Comparison of ENCODE assay signal across 19 cellular contexts in the genomic region with DNA sequence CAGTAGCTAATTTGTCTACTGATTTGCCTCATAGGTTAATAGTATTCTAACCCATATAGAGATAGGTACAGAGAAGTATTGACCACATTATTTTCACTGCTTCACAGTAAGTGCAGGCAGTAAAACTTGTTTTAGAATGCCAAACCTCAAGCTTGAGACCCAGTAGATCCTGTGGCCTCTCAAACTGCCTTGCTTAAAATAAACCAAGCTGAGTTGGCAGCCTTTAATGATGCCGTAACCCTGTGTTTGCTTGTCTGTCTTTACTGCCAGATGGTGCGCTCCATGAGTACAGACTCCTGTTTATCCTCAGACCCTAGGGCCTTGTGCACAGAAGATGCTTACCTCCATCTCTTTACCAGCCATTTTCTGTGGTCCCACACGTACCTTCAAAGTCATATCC. TPM values are rescaled to one million over a fixed set of nuclear protein-coding genes. Genes with fewer than 3 reads are reported as not detected.
DNase-seq lines count a peak whose midpoint lies in the region; ATAC-seq, FAIRE-seq and TF ChIP-seq lines count a peak whose summit lies in the region.
"Had no signal": no experiment of that assay in that cellular context is flagged by ENCODE, and none has a peak within 500 bp of the region (broad histone marks: within the 10 kb centered on the region; RNA-seq: fewer than 3 reads in every experiment).

No MANE protein-coding gene starts in this region.

- peak; percentile 58 for DNase-seq in NCI-H82 (lab: John Stamatoyannopoulos, UW)
- no peak for DNase-seq in NCI-H82 treated with DMSO at 0.1 percent for 48 hours (lab: John Stamatoyannopoulos, UW; ENCODE audit: unreplicated experiment)
- peak; percentile 91 for DNase-seq in NCI-H69 (lab: John Stamatoyannopoulos, UW)
- DNase-seq in heart right ventricle: peak in 1 of 2 donors; percentile 21
- DNase-seq in Peyer's patch: no peak
- no peak for DNase-seq in dermis blood vessel endothelial cell
- no peak for DNase-seq in NCI-H226
- DNase-seq in GM12892 (ENCODE audit: insufficient read length): no peak
- DNase-seq: activated naive CD4-positive, alpha-beta T cell treated with anti-CD3 and anti-CD28 coated beads, Interleukin-2, amount 50 U/mL, for 16 hours; cortex of kidney; DMS53; H7; immature natural killer cell; KG1; mammary epithelial cell; NCI-H187; stimulated activated naive B cell treated with anti-CD40 and anti-IgM and Interleukin-4, amounts not matched to agents 10 μg/mL and 1 μg/mL and 100 μg/mL, for 72 hours; trophoblast cell had no signal

- ATAC-seq in heart right ventricle: peak; percentile 71 to 88 (median 80)
- ATAC-seq: A549; stimulated activated naive B cell treated with anti-CD40 and anti-IgM and Interleukin-4, amounts not matched to agents 10 μg/mL and 1 μg/mL and 100 μg/mL, for 72 hours had no signal

- H3K4me1 ChIP-seq in heart right ventricle (peaks cover 0 to 26% (median 18%) of the 10 kb centered on the region in 9 donors), Peyer's patch (no peaks in the 10 kb centered on the region)
- H3K4me1 ChIP-seq: A549 had no signal

- no peak for FAIRE-seq in GM12892 (lab: Jason Lieb, UNC)
- FAIRE-seq: A549 had no signal

- WGBS in heart right ventricle, 2 donors: 48 to 65% methylated on average over 3 of the region's 3 CpGs

- H3K27me3 ChIP-seq in heart right ventricle (no peaks in the 10 kb centered on the region), Peyer's patch (no peaks in the 10 kb centered on the region)

- intact Hi-C loops in heart right ventricle (cut with DNase I): loop anchor here in 1 of 10 donors (10.0 kb wide), 1 partner anchor 648 kb away; no protein-coding TSS in a partner anchor

- peak overlapping the region in 6 of 10 donors; percentile 21 to 81 (median 54) for H3K27ac ChIP-seq in heart right ventricle
- no peak overlapping the region for H3K27ac ChIP-seq in Peyer's patch
- H3K27ac ChIP-seq: A549 had no signal

- no peak overlapping the region for H3K4me3 ChIP-seq in heart right ventricle
- no peak overlapping the region for H3K4me3 ChIP-seq in Peyer's patch
- H3K4me3 ChIP-seq: A549 had no signal

- H3K9me3 ChIP-seq in heart right ventricle (no peaks in the 10 kb centered on the region), Peyer's patch (no peaks in the 10 kb centered on the region)
- H3K9me3 ChIP-seq: A549 had no signal

- TF ChIP-seq CTCF in heart right ventricle (IDR thresholded peaks at IDR 0.05): no peak
- no peak for TF ChIP-seq CTCF in Peyer's patch (IDR thresholded peaks at IDR 0.05)

- no peak for TF ChIP-seq POLR2A in Peyer's patch (IDR thresholded peaks at IDR 0.05)
- no peak for TF ChIP-seq POLR2A in GM12892 (IDR thresholded peaks at IDR 0.05; ENCODE audit: low read depth, low read length)

- H3K36me3 ChIP-seq in heart right ventricle: peaks cover 0 to 81% (median 4%) of the 10 kb centered on the region in 9 donors
- no peaks in the 10 kb centered on the region for H3K36me3 ChIP-seq in Peyer's patch

RNA-seq across cellular contexts. Expression of gene ANXA3, which starts 50.8 kb away (rescaled TPM):
- 10 to 100 TPM; 10.2 to 72.5 (median 18.9) TPM for total RNA-seq in heart right ventricle
- polyA plus RNA-seq in heart right ventricle: 100 to 1,000 TPM in 1 of 2 donors, 10 to 100 TPM in 1; 27.7 to 181 TPM
- total RNA-seq in Peyer's patch: 10 to 100 TPM in 3 of 4 donors, 1 to 10 TPM in 1; 8.3 to 27.5 (median 22.4) TPM
- total RNA-seq in dermis blood vessel endothelial cell: 60.6 and 67.4 TPM in 2 replicates
- polyA plus RNA-seq in GM12892 (2012; ENCODE audit: missing spikeins): 0.30 TPM
- polyA plus RNA-seq: immature natural killer cell had no signal

Comparison
In these comparisons a context has a peak if more than half of its experiments do, and no peak if none do; other contexts are left out.
1. DNase-seq: peak in NCI-H82 (single experiment) and NCI-H69 (single experiment); none in NCI-H82 treated with DMSO at 0.1 percent for 48 hours (single experiment), Peyer's patch (0 of 3), dermis blood vessel endothelial cell (single experiment), NCI-H226 (single experiment) and GM12892 (single experiment).
2. H3K27ac ChIP-seq: peak in heart right ventricle (6 of 10); none in Peyer's patch (0 of 4).